ENCODE assay signal across 8 cellular contexts in genomic region chr7:77799078-77799964, GRCh38. TPM values are rescaled to one million over a fixed set of nuclear protein-coding genes. Genes with fewer than 3 reads are reported as not detected.
A peak's percentile ranks its signal among the peaks of the same experiment; 100 is the strongest.
DNase-seq lines count a peak whose midpoint lies in the region; ATAC-seq and TF ChIP-seq lines count a peak whose summit lies in the region.

No MANE protein-coding gene starts in this region.

- H3K27me3 ChIP-seq in IMR-90 (ENCODE audit: control insufficient read depth, insufficient read depth, low read length) (no peaks in the 10 kb centered on the region), hepatocyte (no peaks in the 10 kb centered on the region)

- dilution Hi-C loops in IMR-90 (cut with HindIII; ENCODE audit: low sequenced_read_pairs, unreplicated experiment) = no loop called here

- ATAC-seq in IMR-90 (ENCODE audit: low read depth) = peak; percentile 1

- H3K14ac ChIP-seq in IMR-90 (replicated peaks; ENCODE audit: low read depth, low read length) = peak overlapping the region; percentile 62

- H3K27ac ChIP-seq in IMR-90 (ENCODE audit: insufficient read depth, low read length) (peak overlapping the region; percentile 83), SK-N-MC (peak overlapping the region; percentile 70; the same call in 1 of the 2 replicates), hepatocyte (peak overlapping the region; percentile 79)

- CTCF ChIA-PET in IMR-90 (lab: Yijun Ruan, JAX) = interaction anchor here (0.9 to 1.3 kb wide), 3 partner anchors 11 to 148 kb away, joined by 3 to 4 read pairs (median 3); no protein-coding TSS in a partner anchor

- H2AK5ac ChIP-seq in IMR-90 (ENCODE audit: low read depth, low read length) = no peak overlapping the region

- 0 out of 2 replicates have a peak, but pooled peaks cover 2% of the 10 kb centered on the region for H3K9me1 ChIP-seq in IMR-90 (ENCODE audit: insufficient read depth, low read length)

- H3K18ac ChIP-seq in IMR-90 (ENCODE audit: low read depth, low read length) = peak overlapping the region; percentile 8

- H2BK120ac ChIP-seq in IMR-90 (ENCODE audit: low read depth, low read length) = peak overlapping the region; percentile 61

- peaks cover 17 to 74% of the 10 kb centered on the region in 2 experiments for H3K79me1 ChIP-seq in IMR-90 (ENCODE audit: low read depth in 1 of 2, low read length in 2 of 2)

- no peaks in the 10 kb centered on the region for H3K36me3 ChIP-seq in IMR-90 (ENCODE audit: control insufficient read depth, insufficient read depth, low read length)
- peaks cover 3% of the 10 kb centered on the region; the same call in 1 of the 2 replicates for H3K36me3 ChIP-seq in SK-N-MC (ENCODE audit: insufficient read depth, low read length)
- H3K36me3 ChIP-seq in hepatocyte (replicated peaks; ENCODE audit: insufficient read depth, low read depth) = no peaks in the 10 kb centered on the region

- BruUV-seq in IMR-90 (replicated peaks; lab: Mats Ljungman, UMichigan) = TSS peak; percentile 62

- in situ Hi-C loops in IMR-90 (cut with MboI; ENCODE audit: low sequenced_read_pairs) = no loop called here
- in situ Hi-C loops in astrocyte of the cerebellum (cut with HindIII; ENCODE audit: low sequenced_read_pairs) = loop anchor here (5.0 kb wide), 1 partner anchor 48 kb away; no protein-coding TSS in a partner anchor

- TF ChIP-seq POLR2A in IMR-90 (IDR thresholded peaks at IDR 0.05; ENCODE audit: low read depth, low read length) = no peak

- peak overlapping the region; percentile 87 for H3K23ac ChIP-seq in IMR-90 (ENCODE audit: low read depth, low read length)

- H4K5ac ChIP-seq in IMR-90 (ENCODE audit: low read depth, low read length) = peak overlapping the region; percentile 2; the same call in 1 of the 2 replicates

- peak overlapping the region; percentile 37 for H3K56ac ChIP-seq in IMR-90 (ENCODE audit: extremely low read depth, insufficient read depth, low read length)

- intact Hi-C loops in IMR-90 (cut with micrococcal nuclease) = loop anchor here (2.0 to 10.0 kb wide), 3 partner anchors 67 to 137 kb away; no protein-coding TSS in a partner anchor

- H3K79me2 ChIP-seq in hepatocyte = peaks cover 72% of the 10 kb centered on the region

- DNase-seq in activated T-cell treated with anti-CD3 and anti-CD28 coated beads for 1 hour (ENCODE audit: low read depth) (peak; percentile 5), activated T-cell treated with anti-CD3 and anti-CD28 coated beads for 4 hours (no peak), IMR-90 (peak; percentile 35), SK-N-MC (ENCODE audit: low read depth, low spot score) (no peak), astrocyte of the cerebellum (ENCODE audit: low read depth) (no peak), hepatocyte (ENCODE audit: low spot score) (peak; percentile 61), renal cortical epithelial cell (ENCODE audit: low read depth) (peak; percentile 31), NCI-H510A treated with DMSO at 0.1 percent for 48 hours (lab: John Stamatoyannopoulos, UW) (no peak)

- H3K4me1 ChIP-seq in IMR-90 (ENCODE audit: control insufficient read depth, insufficient read depth, low read length) (peaks cover 6% of the 10 kb centered on the region; the same call in 1 of the 2 replicates), hepatocyte (ENCODE audit: insufficient read depth) (peaks cover 12% of the 10 kb centered on the region)

- TF ChIP-seq CTCF in IMR-90 (conservative IDR thresholded peaks at IDR 0.05; ENCODE audit: low read depth, low read length) (no peak), astrocyte of the cerebellum (IDR thresholded peaks at IDR 0.05; ENCODE audit: low read depth, low read length, missing control alignments) (no peak), hepatocyte (IDR thresholded peaks at IDR 0.05; ENCODE audit: poor library complexity) (no peak)

- no peaks in the 10 kb centered on the region for H3K9me2 ChIP-seq in hepatocyte (replicated peaks; ENCODE audit: insufficient read depth)

- peak overlapping the region; percentile 83 for H3K4ac ChIP-seq in IMR-90 (ENCODE audit: low read depth, low read length)

- peak overlapping the region; percentile 96 for H2AFZ ChIP-seq in IMR-90 (replicated peaks; ENCODE audit: low read length, poor library complexity)
- peak overlapping the region; percentile 70 for H2AFZ ChIP-seq in hepatocyte

- H3K9ac ChIP-seq in IMR-90 (ENCODE audit: low read depth, low read length) (peak overlapping the region; percentile 79), SK-N-MC (ENCODE audit: insufficient read length) (peak overlapping the region; percentile 86)

- 1% methylated on average over 28 of the region's 55 CpGs; no CpG with 5 or more reads in 1 of the 2 experiments for WGBS in IMR-90 (ENCODE audit: extremely low coverage in 2 of 2, insufficient read length in 1 of 2), 2 experiments
- whole genome bisulfite sequencing in hepatocyte (ENCODE audit: low lambda C conversion rate, missing lambda C conversion rate) = 3% methylated on average over 44 of the region's 55 CpGs

- peak overlapping the region; percentile 64 for H4K91ac ChIP-seq in IMR-90 (ENCODE audit: insufficient read depth, low read depth, low read length)

- TF ChIP-seq RAD21 in IMR-90 (IDR thresholded peaks at IDR 0.05; ENCODE audit: low read length) = no peak; the same call in 1 of the 2 replicates

- H4K20me1 ChIP-seq in IMR-90 (ENCODE audit: insufficient read depth, low read length) (no peaks in the 10 kb centered on the region), hepatocyte (ENCODE audit: insufficient read depth, poor library complexity, severe bottlenecking) (no peaks in the 10 kb centered on the region)

- H3K4me3 ChIP-seq in IMR-90 (ENCODE audit: insufficient read depth, low read depth, low read length) (peak overlapping the region; percentile 75), SK-N-MC (peak overlapping the region; percentile 100), astrocyte of the cerebellum (ENCODE audit: low read depth, low read length) (peak overlapping the region; percentile 95), hepatocyte (peak overlapping the region; percentile 72)

- peak overlapping the region; percentile 76 for H3K4me2 ChIP-seq in IMR-90 (ENCODE audit: low read depth, low read length)
- H3K4me2 ChIP-seq in hepatocyte = peak overlapping the region; percentile 71

- H3K9me3 ChIP-seq in IMR-90 (ENCODE audit: control insufficient read depth, insufficient read depth, low read length) (no peaks in the 10 kb centered on the region), SK-N-MC (ENCODE audit: low read depth, low read length) (no peaks in the 10 kb centered on the region), hepatocyte (ENCODE audit: low read depth) (no peaks in the 10 kb centered on the region)

- H2BK15ac ChIP-seq in IMR-90 (ENCODE audit: low read depth, low read length) = peak overlapping the region; percentile 8; the same call in 1 of the 3 replicates

- peak overlapping the region; percentile 95 for H2AK9ac ChIP-seq in IMR-90 (replicated peaks; ENCODE audit: low read depth, low read length, poor library complexity)

- peak overlapping the region; percentile 84 for H2BK5ac ChIP-seq in IMR-90 (ENCODE audit: low read depth, low read length, poor library complexity, severe bottlenecking)

- POLR2A ChIA-PET in IMR-90 (lab: Charles Lee; ENCODE audit: unreplicated experiment) = interaction anchor here (0.6 kb wide), 1 partner anchor 137 kb away, joined by 3 read pairs; no protein-coding TSS in a partner anchor

- peak overlapping the region in 1 of 2 experiments; percentile 57; a peak in 2 of 4 replicates for H4K8ac ChIP-seq in IMR-90 (ENCODE audit: low read depth in 2 of 2, low read length in 2 of 2)

- H2BK20ac ChIP-seq in IMR-90 (ENCODE audit: low read depth, low read length) = no peak overlapping the region; the same call in 1 of the 2 replicates

TF ChIP-seq in IMR-90, 13 proteins besides CTCF, POLR2A, EP300 and RAD21:
- TF ChIP-seq CEBPB (IDR thresholded peaks at IDR 0.05; ENCODE audit: low read depth, low read length) (no peak), MXI1 (IDR thresholded peaks at IDR 0.05; ENCODE audit: borderline replicate concordance, low read depth, low read length) (peak; percentile 65; the same call in 1 of the 2 replicates), MAZ (IDR thresholded peaks at IDR 0.05; ENCODE audit: borderline replicate concordance, low read depth, low read length) (0 out of 2 replicates have a peak, but pooled peaks have one; percentile 9), SMC3 (IDR thresholded peaks at IDR 0.05; ENCODE audit: low read depth, low read length) (no peak), NFE2L2 (IDR thresholded peaks at IDR 0.05; ENCODE audit: low read depth, low read length) (no peak)

RNA-seq across cellular contexts. Expression of gene PHTF2, which starts 0.7 kb away (rescaled TPM):
- 65.5 and 69.9 TPM in 2 replicates for total RNA-seq in IMR-90 (2012; rRNA removed)
- 21.7 and 28.3 TPM in 2 replicates for polyA plus RNA-seq in IMR-90 (2012; rRNA removed)
- 4.6 and 5.1 TPM in 2 replicates for polyA plus RNA-seq in IMR-90 (2012; cell fraction: cytosol; rRNA removed)
- 1.7 and 18.9 TPM in 2 replicates for polyA plus RNA-seq in IMR-90 (2012; cell fraction: nucleus; rRNA removed; ENCODE audit: low replicate concordance)
- 26.9 and 27.1 TPM in 2 replicates for total RNA-seq in hepatocyte
- 13.3 and 15.7 TPM in 2 replicates for polyA plus RNA-seq in hepatocyte
- total RNA-seq in renal cortical epithelial cell = 8.2 and 9.4 TPM in 2 replicates

RNA-seq across cellular contexts. Expression of gene TMEM60, which starts 1.1 kb away (rescaled TPM):
- total RNA-seq in IMR-90 (2012; rRNA removed) (9.9 and 19.2 TPM in 2 replicates), hepatocyte (19.7 and 24.2 TPM in 2 replicates), renal cortical epithelial cell (12.0 and 12.9 TPM in 2 replicates)
- polyA plus RNA-seq in IMR-90 (2012; rRNA removed) (15.0 and 17.2 TPM in 2 replicates), hepatocyte (29.2 and 29.9 TPM in 2 replicates)
- polyA plus RNA-seq in IMR-90 (2012; cell fraction: cytosol; rRNA removed) = 3.8 and 5.1 TPM in 2 replicates
- polyA plus RNA-seq in IMR-90 (2012; cell fraction: nucleus; rRNA removed; ENCODE audit: low replicate concordance) = 0.62 and 5.5 TPM in 2 replicates

Comparison
In these comparisons a context has a peak if more than half of its experiments do, and no peak if none do; other contexts are left out.
1. DNase-seq: peak in activated T-cell treated with anti-CD3 and anti-CD28 coated beads for 1 hour (single experiment), IMR-90 (single experiment), hepatocyte (single experiment) and renal cortical epithelial cell (single experiment); none in activated T-cell treated with anti-CD3 and anti-CD28 coated beads for 4 hours (single experiment), SK-N-MC (single experiment), astrocyte of the cerebellum (single experiment) and NCI-H510A treated with DMSO at 0.1 percent for 48 hours (single experiment).
2. Peak in every context shown above with its lines, with median percentiles within 50 percentile points of each other: H3K27ac ChIP-seq and H3K4me3 ChIP-seq.